ENCODE assay signal across 9 cellular contexts in genomic region chr7:37336259-37336658, GRCh38.
DNase-seq lines count a peak whose midpoint lies in the region; ATAC-seq and TF ChIP-seq lines count a peak whose summit lies in the region.
"Had no signal": no experiment of that assay in that cellular context is flagged by ENCODE, and none has a peak within 500 bp of the region (broad histone marks: within the 10 kb centered on the region; RNA-seq: fewer than 3 reads in every experiment).

No MANE protein-coding gene starts in this region.

- H3K4me3 ChIP-seq in CD8-positive, alpha-beta memory T cell (ENCODE audit: low read length): no peak overlapping the region
- H3K4me3 ChIP-seq in osteoblast (ENCODE audit: insufficient read depth, low read length): no peak overlapping the region

- no peak overlapping the region for H2AFZ ChIP-seq in osteoblast (ENCODE audit: low read length)

- H3K27me3 Mint-ChIP-seq in CD8-positive, alpha-beta memory T cell: no peaks in the 10 kb centered on the region
- H3K27me3 Mint-ChIP-seq in activated T-helper 17 cell treated with anti-CD3 and anti-CD28 coated beads, Interleukin-2, amount 50 U/mL, for 72 hours: no peaks in the 10 kb centered on the region

- CTCF ChIA-PET in CD8-positive, alpha-beta memory T cell (lab: Charles Lee): interaction anchor here (0.7 to 1.6 kb wide), 3 partner anchors 52 to 136 kb away, joined by 3 to 4 read pairs (median 3); no protein-coding TSS in a partner anchor

- ATAC-seq in GM19328 (IDR thresholded peaks at IDR 0.05; ENCODE audit: unreplicated experiment): peak; percentile 91
- peak; percentile 91 for ATAC-seq in HG03135 (IDR thresholded peaks at IDR 0.05; ENCODE audit: unreplicated experiment)
- ATAC-seq in activated T-helper 17 cell treated with anti-CD3 and anti-CD28 coated beads, Interleukin-2, amount 50 U/mL, for 72 hours (replicated peaks): peak; percentile 87

- DNase-seq in CD8-positive, alpha-beta memory T cell: peak in 1 of 5 donors; percentile 23
- no peak for DNase-seq in osteoblast (ENCODE audit: insufficient read length, low spot score, missing footprints)
- DNase-seq in mesenteric fat pad (ENCODE audit: low spot score): no peak
- no peak for DNase-seq in glomerular visceral epithelial cell (ENCODE audit: extremely low spot score)
- DNase-seq in posterior vena cava (ENCODE audit: low spot score): no peak
- DNase-seq: right cardiac atrium had no signal

- H3K9me3 Mint-ChIP-seq in CD8-positive, alpha-beta memory T cell: no peaks in the 10 kb centered on the region
- peaks cover 5% of the 10 kb centered on the region for H3K9me3 Mint-ChIP-seq in activated T-helper 17 cell treated with anti-CD3 and anti-CD28 coated beads, Interleukin-2, amount 50 U/mL, for 72 hours

- H4K20me1 ChIP-seq in osteoblast (ENCODE audit: insufficient read depth, low read length): no peaks in the 10 kb centered on the region

- TF ChIP-seq CTCF in osteoblast (IDR thresholded peaks at IDR 0.05; ENCODE audit: extremely low read depth, low read depth, low read length): no peak

- H3K79me2 ChIP-seq in osteoblast (ENCODE audit: insufficient read depth, low read length): no peaks in the 10 kb centered on the region

- H3K4me1 Mint-ChIP-seq in CD8-positive, alpha-beta memory T cell: peaks cover 58 to 94% (median 88%) of the 10 kb centered on the region in 3 donors
- H3K4me1 Mint-ChIP-seq in activated T-helper 17 cell treated with anti-CD3 and anti-CD28 coated beads, Interleukin-2, amount 50 U/mL, for 72 hours: peaks cover 48% of the 10 kb centered on the region

- POLR2A ChIA-PET in CD8-positive, alpha-beta memory T cell (lab: Charles Lee): no interaction called here

- H3K36me3 ChIP-seq in CD8-positive, alpha-beta memory T cell (ENCODE audit: insufficient read depth, low read length): no peaks in the 10 kb centered on the region
- no peaks in the 10 kb centered on the region for H3K36me3 ChIP-seq in osteoblast (ENCODE audit: insufficient read depth, low read length)

- peaks cover 26% of the 10 kb centered on the region for H3K4me1 ChIP-seq in CD8-positive, alpha-beta memory T cell (ENCODE audit: insufficient read depth, low read length)
- no peaks in the 10 kb centered on the region for H3K4me1 ChIP-seq in osteoblast (ENCODE audit: insufficient read depth, low read length)

- peaks cover 9 to 65% (median 28%) of the 10 kb centered on the region in 3 donors for H3K36me3 Mint-ChIP-seq in CD8-positive, alpha-beta memory T cell
- H3K36me3 Mint-ChIP-seq in activated T-helper 17 cell treated with anti-CD3 and anti-CD28 coated beads, Interleukin-2, amount 50 U/mL, for 72 hours (ENCODE audit: low read depth): peaks cover 99% of the 10 kb centered on the region

- no peaks in the 10 kb centered on the region for H3K27me3 ChIP-seq in CD8-positive, alpha-beta memory T cell (ENCODE audit: insufficient read depth, low read length, poor library complexity, severe bottlenecking)
- H3K27me3 ChIP-seq in osteoblast (ENCODE audit: insufficient read depth, low read length): no peaks in the 10 kb centered on the region

- H3K4me2 ChIP-seq in osteoblast (ENCODE audit: insufficient read depth, low read length): no peak overlapping the region

- H3K4me3 Mint-ChIP-seq in CD8-positive, alpha-beta memory T cell: peak overlapping the region; percentile 4 to 65 (median 55)
- peak overlapping the region; percentile 74 for H3K4me3 Mint-ChIP-seq in activated T-helper 17 cell treated with anti-CD3 and anti-CD28 coated beads, Interleukin-2, amount 50 U/mL, for 72 hours

- H3K9me3 ChIP-seq in CD8-positive, alpha-beta memory T cell (ENCODE audit: low read length): no peaks in the 10 kb centered on the region
- no peaks in the 10 kb centered on the region for H3K9me3 ChIP-seq in osteoblast (ENCODE audit: low read depth, low read length)

- peak overlapping the region; percentile 12 to 97 (median 70) for H3K27ac Mint-ChIP-seq in CD8-positive, alpha-beta memory T cell
- peak overlapping the region; percentile 89 for H3K27ac Mint-ChIP-seq in activated T-helper 17 cell treated with anti-CD3 and anti-CD28 coated beads, Interleukin-2, amount 50 U/mL, for 72 hours

- intact Hi-C loops in posterior vena cava (cut with DNase I): no loop called here

- no peak overlapping the region for H3K27ac ChIP-seq in CD8-positive, alpha-beta memory T cell (ENCODE audit: low read depth, low read length)
- no peak overlapping the region for H3K27ac ChIP-seq in osteoblast (ENCODE audit: low read depth, low read length)
